Comparison of ENCODE assay signal across 9 cellular contexts in the genomic region with DNA sequence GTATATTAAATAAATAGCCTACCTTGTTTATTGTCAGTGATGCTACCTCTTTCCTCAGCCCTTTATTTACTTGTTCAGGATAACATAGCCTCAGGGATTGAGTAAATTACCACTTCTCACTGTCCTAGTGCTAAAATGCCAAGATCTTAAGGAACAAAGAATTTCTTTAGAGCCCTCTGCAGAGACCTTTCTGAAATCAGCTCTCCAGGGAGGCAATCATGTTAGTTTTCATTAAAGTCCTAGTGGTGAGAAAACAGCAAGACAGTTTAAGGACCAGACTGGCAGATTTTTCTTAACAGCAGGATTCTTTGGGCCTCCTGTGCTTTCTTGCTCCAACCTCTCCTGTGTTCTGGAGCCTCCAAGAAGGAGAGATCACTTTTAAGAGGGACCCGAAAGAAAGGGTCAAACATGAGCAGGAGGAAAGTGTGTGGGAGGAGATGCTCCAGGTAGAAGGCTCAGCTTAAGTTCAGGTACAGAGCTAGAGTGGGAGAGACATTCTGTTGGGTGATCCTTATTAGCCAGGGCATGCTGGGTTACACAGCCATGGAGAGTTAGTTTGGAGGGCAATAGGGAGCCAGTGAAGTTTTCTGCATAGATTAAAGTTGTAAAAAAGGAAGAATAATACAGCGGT. TPM values are rescaled to one million over a fixed set of nuclear protein-coding genes. Genes with fewer than 3 reads are reported as not detected.
DNase-seq lines count a peak whose midpoint lies in the region; ATAC-seq, FAIRE-seq and TF ChIP-seq lines count a peak whose summit lies in the region.
"Had no signal": no experiment of that assay in that cellular context is flagged by ENCODE, and none has a peak within 500 bp of the region (broad histone marks: within the 10 kb centered on the region; RNA-seq: fewer than 3 reads in every experiment).

No MANE protein-coding gene starts in this region.

- no peaks in the 10 kb centered on the region for H3K36me3 Mint-ChIP-seq in WTC11
- no peaks in the 10 kb centered on the region for H3K36me3 Mint-ChIP-seq in stimulated activated effector memory CD8-positive, alpha-beta T cell treated with anti-CD3 and anti-CD28 coated beads, Interleukin-12 subunit alpha, Interleukin-12 subunit beta, amount 100 ng/mL, for 72 hours

- FAIRE-seq in keratinocyte (lab: Jason Lieb, UNC) (no peak), pancreas (lab: Jason Lieb, UNC) (no peak)

- H3K4me3 ChIP-seq in right cardiac atrium (ENCODE audit: low read length) (no peak overlapping the region), heart right ventricle (no peak overlapping the region), keratinocyte (ENCODE audit: control insufficient read depth in 2 of 3, extremely low read depth in 1 of 3, insufficient read depth in 2 of 3, low read depth in 1 of 3, low read length in 3 of 3) (no peak overlapping the region), uterus (no peak overlapping the region), pancreas (no peak overlapping the region)

- H3K27me3 Mint-ChIP-seq in WTC11 (ENCODE audit: low read depth), result peaks cover 88% of the 10 kb centered on the region

- no peaks in the 10 kb centered on the region for H3K9me1 ChIP-seq in keratinocyte (ENCODE audit: control insufficient read depth, extremely low read depth, insufficient read depth, low read length)

- H3K9ac ChIP-seq in keratinocyte (ENCODE audit: control insufficient read depth, extremely low read depth, insufficient read depth, low read length), result no peak overlapping the region

- POLR2A ChIA-PET in WTC11 (lab: Charles Lee), result no interaction called here

- H3K36me3 ChIP-seq in heart right ventricle (no peaks in the 10 kb centered on the region), keratinocyte (ENCODE audit: control insufficient read depth in 2 of 2, extremely low read depth in 1 of 2, insufficient read depth in 2 of 2, low read length in 2 of 2) (no peaks in the 10 kb centered on the region), uterus (no peaks in the 10 kb centered on the region), pancreas (no peaks in the 10 kb centered on the region)

- intact Hi-C loops in right cardiac atrium (cut with DNase I), result loop anchor here in 2 of 4 donors (2.0 to 10.0 kb wide), 2 partner anchors 38 to 82 kb away; no protein-coding TSS in a partner anchor
- intact Hi-C loops in heart right ventricle (cut with DNase I), result loop anchor here in 2 of 10 donors (5.0 kb wide), 2 partner anchors 45 to 75 kb away; no protein-coding TSS in a partner anchor
- intact Hi-C loops in uterus (cut with DNase I; ENCODE audit: low total_unique reads), result no loop called here
- intact Hi-C loops in pancreas (cut with DNase I), result no loop called here

- H3K79me2 ChIP-seq in keratinocyte (ENCODE audit: control insufficient read depth, insufficient read depth, low read length), result no peaks in the 10 kb centered on the region

- H3K27ac ChIP-seq in right cardiac atrium (ENCODE audit: low read length) (peak overlapping the region; percentile 50), heart right ventricle (peak overlapping the region in 5 of 10 donors; percentile 51 to 81 (median 80)), keratinocyte (ENCODE audit: control insufficient read depth, insufficient read depth, low read length) (no peak overlapping the region), uterus (peak overlapping the region; percentile 21 to 60), pancreas (peak overlapping the region in 1 of 4 donors; percentile 35)

- peaks cover 16% of the 10 kb centered on the region for H3K4me1 Mint-ChIP-seq in WTC11
- no peaks in the 10 kb centered on the region for H3K4me1 Mint-ChIP-seq in stimulated activated effector memory CD8-positive, alpha-beta T cell treated with anti-CD3 and anti-CD28 coated beads, Interleukin-12 subunit alpha, Interleukin-12 subunit beta, amount 100 ng/mL, for 72 hours

- ATAC-seq in right cardiac atrium (no peak), heart right ventricle (no peak), WTC11 (no peak), pancreas (no peak)
- no peak for ATAC-seq in stimulated activated effector memory CD8-positive, alpha-beta T cell treated with anti-CD3 and anti-CD28 coated beads, Interleukin-12 subunit alpha, Interleukin-12 subunit beta, amount 100 ng/mL, for 72 hours

- DNase-seq in right cardiac atrium (no peak), heart right ventricle (no peak), WTC11 (ENCODE audit: low spot score) (no peak), keratinocyte (ENCODE audit: low read depth, low spot score) (no peak), uterus (no peak), pancreas (no peak)
- no peak for DNase-seq in activated effector memory CD4-positive, alpha-beta T cell treated with Interleukin-2 at 50 U/mL for 16 hours
- no peak for DNase-seq in stimulated activated effector memory CD8-positive, alpha-beta T cell treated with anti-CD3 and anti-CD28 coated beads, Interleukin-12 subunit alpha, Interleukin-12 subunit beta, amount 100 ng/mL, for 72 hours (ENCODE audit: low spot score in 2 of 2)
- DNase-seq: DMS153 had no signal

- H3K27me3 ChIP-seq in right cardiac atrium (ENCODE audit: control insufficient read depth, insufficient read depth) (no peaks in the 10 kb centered on the region), heart right ventricle (peaks cover 0 to 55% (median 0%) of the 10 kb centered on the region in 7 donors), keratinocyte (ENCODE audit: control insufficient read depth, extremely low read depth, insufficient read depth, low read length) (peaks cover 44% of the 10 kb centered on the region), uterus (no peaks in the 10 kb centered on the region), pancreas (no peaks in the 10 kb centered on the region)

- no peak for TF ChIP-seq CTCF in heart right ventricle (IDR thresholded peaks at IDR 0.05)
- no peak for TF ChIP-seq CTCF in WTC11 (IDR thresholded peaks at IDR 0.05)
- TF ChIP-seq CTCF in keratinocyte (optimal IDR thresholded peaks at IDR 0.05 in 1 of 3, IDR thresholded peaks at IDR 0.05 in 1 of 3, conservative IDR thresholded peaks at IDR 0.05 in 1 of 3; ENCODE audit: extremely low read depth in 1 of 3, insufficient read depth in 2 of 3, low read length in 3 of 3), result peak in 2 of 3 experiments; percentile 14 to 18
- TF ChIP-seq CTCF in uterus (IDR thresholded peaks at IDR 0.05), result peak in 2 of 4 experiments; percentile 11 to 14
- no peak for TF ChIP-seq CTCF in pancreas (IDR thresholded peaks at IDR 0.05)

- no peaks in the 10 kb centered on the region for H3K9me3 ChIP-seq in right cardiac atrium (ENCODE audit: control insufficient read depth, low read length)
- H3K9me3 ChIP-seq in heart right ventricle, result no peaks in the 10 kb centered on the region
- no peaks in the 10 kb centered on the region for H3K9me3 ChIP-seq in keratinocyte (ENCODE audit: control insufficient read depth, low read depth, low read length)
- H3K9me3 ChIP-seq in uterus, result no peaks in the 10 kb centered on the region
- H3K9me3 ChIP-seq in pancreas, result no peaks in the 10 kb centered on the region

- peaks cover 10% of the 10 kb centered on the region for H3K4me1 ChIP-seq in right cardiac atrium (ENCODE audit: control insufficient read depth, insufficient read depth, low read length)
- peaks cover 0 to 50% (median 21%) of the 10 kb centered on the region in 9 donors for H3K4me1 ChIP-seq in heart right ventricle
- no peaks in the 10 kb centered on the region for H3K4me1 ChIP-seq in keratinocyte (ENCODE audit: control insufficient read depth, extremely low read depth, insufficient read depth, low read length)
- peaks cover 0 to 3% of the 10 kb centered on the region in 2 donors for H3K4me1 ChIP-seq in uterus
- H3K4me1 ChIP-seq in pancreas, result peaks cover 0 to 16% (median 0%) of the 10 kb centered on the region in 3 donors

- H4K20me1 ChIP-seq in keratinocyte (ENCODE audit: control insufficient read depth, extremely low read depth, insufficient read depth, low read length), result no peaks in the 10 kb centered on the region

- TF ChIP-seq POLR2A in uterus (IDR thresholded peaks at IDR 0.05), result no peak

- H2AFZ ChIP-seq in keratinocyte (ENCODE audit: control insufficient read depth, low read length), result no peak overlapping the region

- WGBS in right cardiac atrium, result 70% methylated on average over 2 of the region's 2 CpGs
- WGBS in heart right ventricle, 2 donors, result 79 to 88% methylated on average over 2 of the region's 2 CpGs
- 79% methylated on average over 2 of the region's 2 CpGs for WGBS in pancreas, 2 donors

- H3K4me3 Mint-ChIP-seq in WTC11, result peak overlapping the region; percentile 75
- no peak overlapping the region for H3K4me3 Mint-ChIP-seq in stimulated activated effector memory CD8-positive, alpha-beta T cell treated with anti-CD3 and anti-CD28 coated beads, Interleukin-12 subunit alpha, Interleukin-12 subunit beta, amount 100 ng/mL, for 72 hours

- no peaks in the 10 kb centered on the region for H3K9me3 Mint-ChIP-seq in WTC11
- no peaks in the 10 kb centered on the region for H3K9me3 Mint-ChIP-seq in stimulated activated effector memory CD8-positive, alpha-beta T cell treated with anti-CD3 and anti-CD28 coated beads, Interleukin-12 subunit alpha, Interleukin-12 subunit beta, amount 100 ng/mL, for 72 hours

- H3K4me2 ChIP-seq in keratinocyte (ENCODE audit: control insufficient read depth, extremely low read depth, insufficient read depth, low read depth, low read length), result no peak overlapping the region

- dilution Hi-C loops in keratinocyte (cut with MboI; ENCODE audit: extremely low pct_ligation_motif_present, low sequenced_read_pairs), result no loop called here

- H3K27ac Mint-ChIP-seq in WTC11, result no peak overlapping the region
- no peak overlapping the region for H3K27ac Mint-ChIP-seq in stimulated activated effector memory CD8-positive, alpha-beta T cell treated with anti-CD3 and anti-CD28 coated beads, Interleukin-12 subunit alpha, Interleukin-12 subunit beta, amount 100 ng/mL, for 72 hours

- CTCF ChIA-PET in WTC11 (lab: Charles Lee), result interaction anchor here (0.7 to 1.2 kb wide), 5 partner anchors 9 to 99 kb away, joined by 3 to 5 read pairs (median 3); partner anchors contain the start of gene SLC35G1

RNA-seq across cellular contexts. Expression of gene PLCE1, which starts 1.2 kb away (rescaled TPM):
- total RNA-seq in right cardiac atrium, result 10 to 100 TPM; 12.4 to 23.4 (median 21.0) TPM
- 6.0 TPM for polyA plus RNA-seq in right cardiac atrium
- 10 to 100 TPM in 6 of 10 donors, 1 to 10 TPM in 4; 1.7 to 62.0 (median 13.8) TPM for total RNA-seq in heart right ventricle
- 1 to 10 TPM in 1 of 2 donors, under 1 TPM in 1; 0.84 to 2.3 TPM for polyA plus RNA-seq in heart right ventricle
- 0.11 to 0.14 TPM (median 0.11 TPM) in 3 replicates for total RNA-seq in WTC11 (2021)
- polyA plus RNA-seq in keratinocyte, result 0.01 TPM in 2 of 3 replicates, not detected in the other
- 0.02 TPM for polyA plus RNA-seq in keratinocyte (2011; ENCODE audit: low read depth)
- polyA plus RNA-seq in keratinocyte (2011; cell fraction: cytosol; rRNA removed), result 0.01 TPM in 1 of 2 replicates, not detected in the other
- polyA plus RNA-seq in keratinocyte (2011; cell fraction: nucleus; rRNA removed), result 0.03 and 0.04 TPM in 2 replicates
- 0.13 and 0.30 TPM in 2 replicates for polyA plus RNA-seq in keratinocyte (2012; ENCODE audit: low replicate concordance)
- polyA minus RNA-seq in keratinocyte, result 0.13 to 0.23 TPM in 2 of 3 replicates, not detected in the other
- polyA minus RNA-seq in keratinocyte (2011; cell fraction: cytosol; rRNA and poly(A)+ RNA removed), result not detected
- polyA minus RNA-seq in keratinocyte (2011; cell fraction: nucleus; rRNA and poly(A)+ RNA removed), result under 0.01 and 0.08 TPM in 2 replicates
- total RNA-seq in uterus, result 10 to 100 TPM in 3 of 4 donors, 1 to 10 TPM in 1; 7.1 to 21.7 (median 12.9) TPM
- total RNA-seq in pancreas, result 1 to 10 TPM; 3.1 to 7.2 (median 4.6) TPM
- polyA plus RNA-seq in pancreas, result 1 to 10 TPM; 1.8 to 4.4 TPM

Comparison
In these comparisons a context has a peak if more than half of its experiments do, and no peak if none do; other contexts are left out.
1. CTCF ChIP-seq: peak in keratinocyte (2 of 3); none in heart right ventricle (0 of 9), WTC11 (single experiment) and pancreas (0 of 4).